ENCODE assay signal across 8 cellular contexts in genomic region chr10:63267414-63268138, GRCh38.
A peak's percentile ranks its signal among the peaks of the same experiment; 100 is the strongest.
DNase-seq lines count a peak whose midpoint lies in the region; ATAC-seq and TF ChIP-seq lines count a peak whose summit lies in the region.

No MANE protein-coding gene starts in this region.

- peak overlapping the region; percentile 56 for H3K4me3 ChIP-seq in AG09309 (ENCODE audit: control insufficient read depth, low read depth, low read length)
- H3K4me3 ChIP-seq in GM12865 (ENCODE audit: low read depth, low read length) = peak overlapping the region; percentile 60
- peak overlapping the region; percentile 79 for H3K4me3 ChIP-seq in astrocyte of the spinal cord (ENCODE audit: low read depth, low read length)
- peak overlapping the region; percentile 68 for H3K4me3 ChIP-seq in iPS-18c (ENCODE audit: insufficient read depth, low read depth, low read length)

- in situ Hi-C loops in astrocyte of the spinal cord (cut with HindIII; ENCODE audit: low sequenced_read_pairs) = no loop called here

- TF ChIP-seq CTCF in AG09309 (IDR thresholded peaks at IDR 0.05; ENCODE audit: control insufficient read depth, insufficient read depth, low read depth, low read length, missing control alignments) (no peak), GM12865 (IDR thresholded peaks at IDR 0.05; ENCODE audit: insufficient read depth, low read depth, low read length, missing control alignments) (no peak), astrocyte of the spinal cord (IDR thresholded peaks at IDR 0.05; ENCODE audit: low read depth, low read length) (no peak), GM20000 (IDR thresholded peaks at IDR 0.05; ENCODE audit: extremely low read depth, missing control alignments) (no peak)

- intact Hi-C loops in sciatic nerve (cut with DNase I) = no loop called here

- ATAC-seq in sciatic nerve = peak; percentile 41
- ATAC-seq in HG03045 (IDR thresholded peaks at IDR 0.05; ENCODE audit: unreplicated experiment) = no peak

- no peaks in the 10 kb centered on the region for H3K9me3 ChIP-seq in iPS-18c (ENCODE audit: control insufficient read depth, insufficient read depth, low read length)

- DNase-seq in AG09309 (ENCODE audit: low read depth) (peak; percentile 20), GM12865 (ENCODE audit: low read depth) (peak; percentile 29), NCI-H460 (ENCODE audit: extremely low read depth, low read depth) (peak; percentile 47), astrocyte of the spinal cord (ENCODE audit: low read depth, low spot score) (peak; percentile 89), sciatic nerve (ENCODE audit: low spot score) (no peak), GM20000 (ENCODE audit: low spot score) (no peak)

Comparison
In these comparisons a context has a peak if more than half of its experiments do, and no peak if none do; other contexts are left out.
1. DNase-seq: peak in AG09309 (single experiment), GM12865 (single experiment), NCI-H460 (single experiment) and astrocyte of the spinal cord (single experiment); none in sciatic nerve (single experiment) and GM20000 (single experiment).
2. Peak in every context shown above with its lines, with median percentiles within 50 percentile points of each other: H3K4me3 ChIP-seq.